ENCODE assay signal across 16 cellular contexts in the genomic region with DNA sequence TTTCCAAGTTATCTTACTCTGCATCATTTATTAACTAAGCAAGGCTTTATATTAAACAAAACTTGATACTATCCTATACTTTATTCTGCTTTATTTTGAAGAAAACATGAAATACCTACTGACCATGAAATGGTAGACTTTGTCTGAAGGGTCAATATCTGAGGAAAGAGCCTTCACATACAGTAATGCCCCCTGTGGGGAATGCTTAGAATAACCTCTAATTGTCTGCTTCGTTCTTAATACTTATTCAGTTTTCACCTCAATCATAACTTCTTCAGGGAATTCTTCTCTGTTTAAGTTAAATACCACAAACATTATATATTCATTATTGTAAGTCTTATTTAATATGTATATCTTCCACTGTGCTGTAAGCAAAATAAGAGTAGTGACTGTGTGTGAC.
DNase-seq lines count a peak whose midpoint lies in the region; ATAC-seq and TF ChIP-seq lines count a peak whose summit lies in the region.
"Had no signal": no experiment of that assay in that cellular context is flagged by ENCODE, and none has a peak within 500 bp of the region (broad histone marks: within the 10 kb centered on the region; RNA-seq: fewer than 3 reads in every experiment).

No MANE protein-coding gene starts in this region.

- 3% methylated on average over 1 of the region's 1 CpG for WGBS in SK-N-SH (ENCODE audit: low lambda C conversion rate)
- no CpG with 5 or more reads among the region's 1 CpG for WGBS in H9 (ENCODE audit: extremely low coverage, insufficient read length, low lambda C conversion rate)

- H3K27me3 Mint-ChIP-seq in H9 (ENCODE audit: low read depth), result no peaks in the 10 kb centered on the region
- no peaks in the 10 kb centered on the region for H3K27me3 Mint-ChIP-seq in neural progenitor cell (ENCODE audit: insufficient read depth, low read depth)
- H3K27me3 Mint-ChIP-seq: IgD-negative memory B cell had no signal

- H3K4me3 Mint-ChIP-seq in H9 (no peak overlapping the region), neural progenitor cell (no peak overlapping the region)
- H3K4me3 Mint-ChIP-seq: CD14-positive monocyte; CD8-positive, alpha-beta T cell; IgD-negative memory B cell had no signal

- no peaks in the 10 kb centered on the region for H3K79me1 ChIP-seq in H9 (ENCODE audit: insufficient read depth, low read depth, low read length, poor library complexity, severe bottlenecking)

- H3K4me2 ChIP-seq in SK-N-SH (no peak overlapping the region), H9 (ENCODE audit: insufficient read depth, insufficient read length, low read length) (no peak overlapping the region), neural progenitor cell (no peak overlapping the region)

- H3K4me1 Mint-ChIP-seq in H9 (no peaks in the 10 kb centered on the region), neural progenitor cell (no peaks in the 10 kb centered on the region)
- H3K4me1 Mint-ChIP-seq: CD14-positive monocyte, IgD-negative memory B cell had no signal

- H2BK20ac ChIP-seq in H9 (ENCODE audit: low read depth, low read length, poor library complexity, severe bottlenecking), result no peak overlapping the region

- no peak overlapping the region for H4K8ac ChIP-seq in H9 (replicated peaks; ENCODE audit: insufficient read length, low read depth, low read length)

- H3K9me2 ChIP-seq in SK-N-SH, result no peaks in the 10 kb centered on the region

- no peak for TF ChIP-seq RAD21 in SK-N-SH (IDR thresholded peaks at IDR 0.05; ENCODE audit: low read length)

- no peaks in the 10 kb centered on the region for H3K23me2 ChIP-seq in H9 (ENCODE audit: insufficient read length, low read depth, low read length, poor library complexity, severe bottlenecking)

- no peak overlapping the region for H2BK15ac ChIP-seq in H9 (ENCODE audit: low read depth, low read length)

- H4K91ac ChIP-seq in H9 (ENCODE audit: insufficient read length, low read depth, low read length), result no peak overlapping the region

- H2AK5ac ChIP-seq in H9 (ENCODE audit: insufficient read length, low read length), result no peak overlapping the region

- H3K18ac ChIP-seq in H9 (ENCODE audit: insufficient read length, low read depth, low read length), result no peak overlapping the region

- TF ChIP-seq EP300 in SK-N-SH (IDR thresholded peaks at IDR 0.05; ENCODE audit: borderline replicate concordance in 1 of 2, low read depth in 1 of 2, low read length in 1 of 2), result no peak

- H3K36me3 Mint-ChIP-seq in H9 (ENCODE audit: insufficient read depth in 1 of 3, low read depth in 3 of 3) (no peaks in the 10 kb centered on the region), neural progenitor cell (no peaks in the 10 kb centered on the region)
- H3K36me3 Mint-ChIP-seq: CD14-positive monocyte; CD8-positive, alpha-beta T cell; IgD-negative memory B cell had no signal

- H3K14ac ChIP-seq in H9 (ENCODE audit: insufficient read depth, low read length), result no peak overlapping the region

- H3K4ac ChIP-seq in H9 (ENCODE audit: low read depth, low read length), result no peak overlapping the region

- no peaks in the 10 kb centered on the region for H4K20me1 ChIP-seq in SK-N-SH (ENCODE audit: insufficient read depth)
- no peaks in the 10 kb centered on the region for H4K20me1 ChIP-seq in H9 (ENCODE audit: control insufficient read depth, insufficient read depth, insufficient read length)
- no peaks in the 10 kb centered on the region for H4K20me1 ChIP-seq in neural progenitor cell (ENCODE audit: low read depth)

- H3K36me3 ChIP-seq in SK-N-SH (replicated peaks in 1 of 2; ENCODE audit: control insufficient read depth in 1 of 2, insufficient read depth in 2 of 2, low read length in 1 of 2) (no peaks in the 10 kb centered on the region), RWPE2 (ENCODE audit: low read depth) (no peaks in the 10 kb centered on the region), neural progenitor cell (no peaks in the 10 kb centered on the region)
- H3K36me3 ChIP-seq: BE2C had no signal

- H2BK120ac ChIP-seq in H9 (ENCODE audit: low read depth, low read length, poor library complexity, severe bottlenecking), result no peak overlapping the region

- H4K5ac ChIP-seq in H9 (ENCODE audit: insufficient read length, low read depth, low read length), result no peak overlapping the region

- H3K9me3 Mint-ChIP-seq in H9, result no peaks in the 10 kb centered on the region
- H3K9me3 Mint-ChIP-seq in neural progenitor cell, result no peaks in the 10 kb centered on the region
- H3K9me3 Mint-ChIP-seq: CD14-positive monocyte; CD8-positive, alpha-beta T cell; IgD-negative memory B cell had no signal

- no peak overlapping the region for H3K9ac ChIP-seq in SK-N-SH
- H3K9ac ChIP-seq in H9 (ENCODE audit: extremely low read depth, insufficient read length, low read length), result no peak overlapping the region
- H3K9ac ChIP-seq in neural progenitor cell, result no peak overlapping the region

- H3K27me3 ChIP-seq in SK-N-SH (ENCODE audit: insufficient read depth), result no peaks in the 10 kb centered on the region
- no peaks in the 10 kb centered on the region for H3K27me3 ChIP-seq in H9 (ENCODE audit: insufficient read depth, low read length)
- H3K27me3 ChIP-seq in RWPE2 (ENCODE audit: insufficient read depth, poor library complexity, severe bottlenecking), result no peaks in the 10 kb centered on the region
- no peaks in the 10 kb centered on the region for H3K27me3 ChIP-seq in neural progenitor cell
- H3K27me3 ChIP-seq: BE2C had no signal

- H3F3A ChIP-seq in SK-N-SH (replicated peaks; ENCODE audit: insufficient read depth) (no peaks in the 10 kb centered on the region), neural progenitor cell (ENCODE audit: low read depth) (no peaks in the 10 kb centered on the region)

- CTCF ChIA-PET in SK-N-SH (lab: Yijun Ruan, JAX), result no interaction called here

- H2AFZ ChIP-seq in SK-N-SH (ENCODE audit: low read depth) (no peak overlapping the region), H9 (ENCODE audit: low read length) (no peak overlapping the region), neural progenitor cell (replicated peaks) (no peak overlapping the region)

- H3K4me1 ChIP-seq in SK-N-SH (ENCODE audit: control insufficient read depth in 1 of 2, insufficient read depth in 2 of 2, low read depth in 1 of 2, low read length in 1 of 2), result no peaks in the 10 kb centered on the region
- H3K4me1 ChIP-seq in H9 (ENCODE audit: insufficient read depth, low read length), result no peaks in the 10 kb centered on the region
- H3K4me1 ChIP-seq in RWPE2 (ENCODE audit: insufficient read depth, poor library complexity, severe bottlenecking), result no peaks in the 10 kb centered on the region
- H3K4me1 ChIP-seq in neural progenitor cell, result no peaks in the 10 kb centered on the region
- H3K4me1 ChIP-seq: BE2C, Caco-2 had no signal

- DNase-seq in SK-N-SH (no peak), H9 (no peak), RWPE2 (ENCODE audit: low spot score) (no peak), neural progenitor cell (ENCODE audit: low spot score) (no peak), NCI-H1417 treated with DMSO at 0.1 percent for 48 hours (lab: John Stamatoyannopoulos, UW) (no peak)
- DNase-seq in stimulated activated naive CD8-positive, alpha-beta T cell treated with anti-CD3 and anti-CD28 coated beads, Interleukin-15, Interleukin-2, amounts not matched to agents 100 U/mL and 50 U/mL, for 24 hours, result no peak
- DNase-seq: BE2C; Caco-2; CD8-positive, alpha-beta T cell; DND-41; GDM1; KG1 had no signal

- no peak overlapping the region for H3K27ac ChIP-seq in SK-N-SH (ENCODE audit: low read depth in 2 of 2, low read length in 1 of 2)
- no peak overlapping the region for H3K27ac ChIP-seq in H9 (ENCODE audit: insufficient read length, low read depth, low read length)
- H3K27ac ChIP-seq in RWPE2 (ENCODE audit: poor library complexity, severe bottlenecking), result no peak overlapping the region
- H3K27ac ChIP-seq in neural progenitor cell, result no peak overlapping the region

- H3K27ac Mint-ChIP-seq in H9 (no peak overlapping the region), neural progenitor cell (no peak overlapping the region)
- H3K27ac Mint-ChIP-seq: CD14-positive monocyte; CD8-positive, alpha-beta T cell; IgD-negative memory B cell had no signal

- POLR2A ChIA-PET in SK-N-SH (lab: Yijun Ruan, JAX), result no interaction called here

- ATAC-seq in SK-N-SH treated with all-trans-retinoic acid at 6 μM for 48 hours (no peak), RWPE2 (ENCODE audit: low read depth) (no peak), HG02623 (IDR thresholded peaks at IDR 0.05; ENCODE audit: unreplicated experiment) (no peak)
- no peak for ATAC-seq in stimulated activated naive CD8-positive, alpha-beta T cell treated with anti-CD3 and anti-CD28 coated beads, Interleukin-15, Interleukin-2, amounts not matched to agents 100 U/mL and 50 U/mL, for 24 hours
- ATAC-seq: CD8-positive, alpha-beta T cell had no signal

- H3K56ac ChIP-seq in H9 (ENCODE audit: insufficient read length, low read depth, low read length), result no peak overlapping the region

- H3K4me3 ChIP-seq in SK-N-SH (ENCODE audit: low read depth in 2 of 2, low read length in 1 of 2) (no peak overlapping the region), RWPE2 (ENCODE audit: severe bottlenecking) (no peak overlapping the region), neural progenitor cell (no peak overlapping the region)

- H2BK5ac ChIP-seq in H9 (ENCODE audit: insufficient read length, low read length), result no peak overlapping the region

- no peak overlapping the region for H3K23ac ChIP-seq in H9 (ENCODE audit: insufficient read length, low read depth, low read length)

- TF ChIP-seq CTCF in SK-N-SH (IDR thresholded peaks at IDR 0.05) (peak; percentile 18; the same call in 1 of the 2 replicates), H9 (conservative IDR thresholded peaks at IDR 0.05) (peak; percentile 51), RWPE2 (IDR thresholded peaks at IDR 0.05; ENCODE audit: poor library complexity, severe bottlenecking) (peak; percentile 8), neural progenitor cell (IDR thresholded peaks at IDR 0.05) (peak; percentile 27)

- H3K9me3 ChIP-seq in SK-N-SH, result no peaks in the 10 kb centered on the region
- no peaks in the 10 kb centered on the region for H3K9me3 ChIP-seq in H9 (ENCODE audit: control insufficient read depth, low read depth, low read length)
- H3K9me3 ChIP-seq in RWPE2 (ENCODE audit: severe bottlenecking), result no peaks in the 10 kb centered on the region
- no peaks in the 10 kb centered on the region for H3K9me3 ChIP-seq in neural progenitor cell (ENCODE audit: low read depth)
- H3K9me3 ChIP-seq: BE2C, Caco-2 had no signal

- no peaks in the 10 kb centered on the region for H3K79me2 ChIP-seq in SK-N-SH (ENCODE audit: insufficient read depth)
- H3K79me2 ChIP-seq in H9 (ENCODE audit: insufficient read depth, low read length), result no peaks in the 10 kb centered on the region
- H3K79me2 ChIP-seq in neural progenitor cell (ENCODE audit: low read depth), result no peaks in the 10 kb centered on the region

- H3T11ph ChIP-seq in H9 (ENCODE audit: low read length), result no peak overlapping the region

- H2BK12ac ChIP-seq in H9 (ENCODE audit: insufficient read length, low read depth, low read length), result no peak overlapping the region

TF ChIP-seq in SK-N-SH, 30 proteins besides CTCF, POLR2A, EP300 and RAD21 (continues in another document):
- TF ChIP-seq FOXM1 (IDR thresholded peaks at IDR 0.05; ENCODE audit: low read depth) (no peak), NRF1 (IDR thresholded peaks at IDR 0.05; ENCODE audit: low read depth, low read length) (no peak)

TF ChIP-seq in SK-N-SH treated with all-trans-retinoic acid at 6 μM for 48 hours, 23 proteins besides CTCF, POLR2A, EP300 and RAD21 (continues in another document):
- TF ChIP-seq ZNF8 (CRISPR knock-in tag; IDR thresholded peaks at IDR 0.05) (no peak), BACH2 (CRISPR knock-in tag; IDR thresholded peaks at IDR 0.05; ENCODE audit: borderline replicate concordance) (no peak)
